Comparison of ENCODE assay signal across 21 cellular contexts in the genomic region with DNA sequence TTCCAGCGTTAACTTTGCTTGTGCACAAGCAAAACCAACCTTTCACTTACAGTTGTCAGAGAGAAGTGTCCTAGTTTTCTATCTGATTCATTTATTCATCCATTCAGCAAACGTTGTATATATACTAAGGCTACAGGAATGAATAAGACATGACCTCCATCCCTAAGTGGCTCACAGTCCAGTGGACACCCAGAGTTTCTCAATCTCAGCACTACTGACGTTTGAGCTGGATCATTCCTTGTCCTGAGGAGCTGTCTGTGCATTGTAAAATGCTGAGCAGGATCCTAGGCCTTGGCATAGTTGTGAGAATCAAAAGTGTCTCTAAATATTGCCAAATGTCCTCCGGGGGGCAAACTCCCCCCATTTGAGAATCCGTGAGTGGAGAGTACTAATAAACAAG.
"Had no signal": no experiment of that assay in that cellular context is flagged by ENCODE, and none has a peak within 500 bp of the region (broad histone marks: within the 10 kb centered on the region; RNA-seq: fewer than 3 reads in every experiment).

No MANE protein-coding gene starts in this region.

- H3K27ac ChIP-seq: body of pancreas, hepatocyte, left lung, ovary, stomach, testis, upper lobe of right lung, WERI-Rb-1 had no signal

- H3K36me3 ChIP-seq: left lung, ovary, stomach, upper lobe of right lung, WERI-Rb-1 had no signal

- H3K4me3 Mint-ChIP-seq: activated CD4-positive, alpha-beta memory T cell treated with anti-CD3 and anti-CD28 coated beads, Interleukin-2, amount 10 ng/mL, durations not matched to agents 7 days and 5 days; activated T-cell treated with anti-CD3 and anti-CD28 coated beads, Interleukin-2, amount 50 U/mL, for 4 hours; naive thymus-derived CD4-positive, alpha-beta T cell; T-helper 17 cell had no signal

- H3K4me3 ChIP-seq: body of pancreas, hepatocyte, left lung, ovary, stomach, testis, upper lobe of right lung had no signal

- H3K36me3 Mint-ChIP-seq: activated naive CD4-positive, alpha-beta T cell treated with anti-CD3 and anti-CD28 coated beads, Interleukin-2, amount 50 U/mL, for 72 hours had no signal

- DNase-seq: activated CD4-positive, alpha-beta memory T cell treated with anti-CD3 and anti-CD28 coated beads, Interleukin-2, amount 10 ng/mL, durations not matched to agents 7 days and 5 days; activated effector memory CD4-positive, alpha-beta T cell treated with Interleukin-2 at 50 U/mL for 16 hours; activated T-cell treated with anti-CD3 and anti-CD28 coated beads, Interleukin-2, amount 50 U/mL, for 4 hours; amygdala; body of pancreas; central memory CD4-positive, alpha-beta T cell; effector CD8-positive, alpha-beta T cell; kidney; left lung; mammary epithelial cell; naive thymus-derived CD4-positive, alpha-beta T cell; ovary; stimulated activated CD4-positive, alpha-beta T cell treated with anti-CD3 and anti-CD28 coated beads, Interleukin-1b, Interleukin-23, amount 100 ng/mL, for 48 hours; stomach; T-helper 17 cell; testis; upper lobe of right lung; WERI-Rb-1 had no signal

- H3K9me3 Mint-ChIP-seq: activated CD4-positive, alpha-beta memory T cell treated with anti-CD3 and anti-CD28 coated beads, Interleukin-2, amount 10 ng/mL, durations not matched to agents 7 days and 5 days had no signal

- H3K4me1 Mint-ChIP-seq: activated CD4-positive, alpha-beta memory T cell treated with anti-CD3 and anti-CD28 coated beads, Interleukin-2, amount 10 ng/mL, durations not matched to agents 7 days and 5 days; T-helper 17 cell had no signal

- H3K79me2 ChIP-seq: hepatocyte had no signal

- H3K9me3 ChIP-seq: body of pancreas, left lung, ovary, stomach, testis, upper lobe of right lung had no signal

- H2AFZ ChIP-seq: hepatocyte had no signal

- ATAC-seq: activated naive CD4-positive, alpha-beta T cell treated with anti-CD3 and anti-CD28 coated beads, Interleukin-2, amount 50 U/mL, for 72 hours; activated T-cell treated with anti-CD3 and anti-CD28 coated beads, Interleukin-2, amount 50 U/mL, for 4 hours; body of pancreas; left lung; naive thymus-derived CD4-positive, alpha-beta T cell; sciatic nerve; T-helper 17 cell; upper lobe of right lung had no signal

- H3K4me1 ChIP-seq: body of pancreas, left lung, testis, upper lobe of right lung had no signal

- H3K27ac Mint-ChIP-seq: activated CD4-positive, alpha-beta memory T cell treated with anti-CD3 and anti-CD28 coated beads, Interleukin-2, amount 10 ng/mL, durations not matched to agents 7 days and 5 days; activated naive CD4-positive, alpha-beta T cell treated with anti-CD3 and anti-CD28 coated beads, Interleukin-2, amount 50 U/mL, for 72 hours; naive thymus-derived CD4-positive, alpha-beta T cell; T-helper 17 cell had no signal

- H3K27me3 ChIP-seq: body of pancreas, hepatocyte, left lung, ovary, testis, upper lobe of right lung had no signal

- H3K4me2 ChIP-seq: hepatocyte had no signal
